Comparison of ENCODE assay signal across 1 cellular context in genomic region chr16:64116151-64116550, GRCh38.
TF ChIP-seq lines count a peak whose summit lies in the region.

No MANE protein-coding gene starts in this region.

TF ChIP-seq in SK-N-SH, 30 proteins besides CTCF, POLR2A, EP300 and RAD21 (continued from another document):
- TF ChIP-seq CHD2 (IDR thresholded peaks at IDR 0.05; ENCODE audit: low read length, partially characterized antibody) (peak; percentile 18), USF2 (IDR thresholded peaks at IDR 0.05; ENCODE audit: borderline replicate concordance, low read depth, low read length) (no peak), SMC3 (IDR thresholded peaks at IDR 0.05; ENCODE audit: low read depth, low read length) (no peak), FOXM1 (IDR thresholded peaks at IDR 0.05; ENCODE audit: low read depth) (no peak), MAX (IDR thresholded peaks at IDR 0.05; ENCODE audit: low read depth) (no peak), RFX5 (IDR thresholded peaks at IDR 0.05; ENCODE audit: low read length) (no peak), GATA2 (CRISPR knock-in tag; IDR thresholded peaks at IDR 0.05) (peak; percentile 73), TEAD4 (IDR thresholded peaks at IDR 0.05; ENCODE audit: borderline replicate concordance, insufficient read depth) (no peak), RXRA (IDR thresholded peaks at IDR 0.05; ENCODE audit: borderline replicate concordance, low read depth) (no peak), PBX3 (IDR thresholded peaks at IDR 0.05) (no peak), TCF12 (IDR thresholded peaks at IDR 0.05) (no peak), YY1 (IDR thresholded peaks at IDR 0.05; ENCODE audit: low read depth) (no peak), MEF2A (IDR thresholded peaks at IDR 0.05; ENCODE audit: borderline replicate concordance, low read depth) (no peak), MXI1 (IDR thresholded peaks at IDR 0.05; ENCODE audit: low read depth, low read length) (no peak), NRF1 (IDR thresholded peaks at IDR 0.05; ENCODE audit: low read depth, low read length) (no peak), SIN3A (IDR thresholded peaks at IDR 0.05; ENCODE audit: borderline replicate concordance, low read depth, low read length) (no peak), EZH2phosphoT487 (IDR thresholded peaks at IDR 0.05; ENCODE audit: borderline replicate concordance, low read depth) (no peak), RCOR1 (IDR thresholded peaks at IDR 0.05; ENCODE audit: low read length) (peak; percentile 80), JUND (IDR thresholded peaks at IDR 0.05) (no peak)
